In genomic region chr22:50482107-50483074, GRCh38 we compare ENCODE assay signal across 8 cellular contexts. TPM values are rescaled to one million over a fixed set of nuclear protein-coding genes. Genes with fewer than 3 reads are reported as not detected.
DNase-seq lines count a peak whose midpoint lies in the region; ATAC-seq and TF ChIP-seq lines count a peak whose summit lies in the region.

No MANE protein-coding gene starts in this region.

- H3F3A ChIP-seq in neural progenitor cell (ENCODE audit: low read depth): peaks cover 3% of the 10 kb centered on the region

- ATAC-seq in foreskin keratinocyte: no peak
- ATAC-seq in HG03175 (IDR thresholded peaks at IDR 0.05; ENCODE audit: unreplicated experiment): no peak

- no peaks in the 10 kb centered on the region for H3K36me3 Mint-ChIP-seq in CD8-positive, alpha-beta memory T cell
- H3K36me3 Mint-ChIP-seq in neural progenitor cell: no peaks in the 10 kb centered on the region

- no peak for DNase-seq in CD8-positive, alpha-beta memory T cell
- DNase-seq in NCI-H2171 treated with DMSO at 0.1 percent for 48 hours (lab: John Stamatoyannopoulos, UW) (peak; percentile 52), neural progenitor cell (ENCODE audit: low spot score) (no peak), foreskin keratinocyte (no peak), dorsolateral prefrontal cortex (no peak), NCI-H226 (no peak)
- DNase-seq in effector memory CD4-positive, alpha-beta T cell: no peak

- H3K9ac ChIP-seq in neural progenitor cell: no peak overlapping the region

- peak overlapping the region in 1 of 8 donors; percentile 29 for H3K27ac Mint-ChIP-seq in CD8-positive, alpha-beta memory T cell
- H3K27ac Mint-ChIP-seq in neural progenitor cell: no peak overlapping the region

- H3K9me3 Mint-ChIP-seq in CD8-positive, alpha-beta memory T cell: no peaks in the 10 kb centered on the region
- peaks cover 2% of the 10 kb centered on the region for H3K9me3 Mint-ChIP-seq in neural progenitor cell

- no peaks in the 10 kb centered on the region for H3K36me3 ChIP-seq in CD8-positive, alpha-beta memory T cell (ENCODE audit: insufficient read depth, low read length)
- no peaks in the 10 kb centered on the region for H3K36me3 ChIP-seq in effector memory CD4-positive, alpha-beta T cell (ENCODE audit: control insufficient read depth, insufficient read depth, low read length)
- H3K36me3 ChIP-seq in neural progenitor cell: no peaks in the 10 kb centered on the region

- H3K4me1 ChIP-seq in CD8-positive, alpha-beta memory T cell (ENCODE audit: insufficient read depth, low read length): no peaks in the 10 kb centered on the region
- peaks cover 15% of the 10 kb centered on the region for H3K4me1 ChIP-seq in effector memory CD4-positive, alpha-beta T cell (ENCODE audit: control insufficient read depth, insufficient read depth, low read length, poor library complexity, severe bottlenecking)
- H3K4me1 ChIP-seq in neural progenitor cell (no peaks in the 10 kb centered on the region), foreskin keratinocyte (no peaks in the 10 kb centered on the region)

- no peaks in the 10 kb centered on the region for H4K20me1 ChIP-seq in neural progenitor cell (ENCODE audit: low read depth)

- H3K9me3 ChIP-seq in CD8-positive, alpha-beta memory T cell (ENCODE audit: low read length): no peaks in the 10 kb centered on the region
- no peaks in the 10 kb centered on the region for H3K9me3 ChIP-seq in effector memory CD4-positive, alpha-beta T cell (ENCODE audit: control insufficient read depth, low read length)
- no peaks in the 10 kb centered on the region for H3K9me3 ChIP-seq in neural progenitor cell (ENCODE audit: low read depth)

- H3K4me1 Mint-ChIP-seq in CD8-positive, alpha-beta memory T cell: peaks cover 7 to 8% (median 7%) of the 10 kb centered on the region in 3 donors
- peaks cover 2% of the 10 kb centered on the region for H3K4me1 Mint-ChIP-seq in neural progenitor cell

- peak overlapping the region; percentile 47 for H3K4me3 ChIP-seq in CD8-positive, alpha-beta memory T cell (ENCODE audit: low read length)
- peak overlapping the region; percentile 57 for H3K4me3 ChIP-seq in effector memory CD4-positive, alpha-beta T cell (ENCODE audit: insufficient read depth, low read depth, low read length, poor library complexity, severe bottlenecking)
- H3K4me3 ChIP-seq in neural progenitor cell: peak overlapping the region; percentile 53
- H3K4me3 ChIP-seq in dorsolateral prefrontal cortex: peak overlapping the region in 4 of 59 donors; percentile 45 to 51 (median 49)

- H3K27me3 Mint-ChIP-seq in CD8-positive, alpha-beta memory T cell: peaks cover 4 to 11% of the 10 kb centered on the region in 2 donors
- H3K27me3 Mint-ChIP-seq in neural progenitor cell (ENCODE audit: insufficient read depth, low read depth): peaks cover 33% of the 10 kb centered on the region

- TF ChIP-seq CTCF in neural progenitor cell (IDR thresholded peaks at IDR 0.05) (no peak), foreskin keratinocyte (conservative IDR thresholded peaks at IDR 0.05) (no peak), dorsolateral prefrontal cortex (IDR thresholded peaks at IDR 0.05 in 54 of 56, conservative IDR thresholded peaks at IDR 0.05 in 2 of 56; ENCODE audit: low read depth in 1 of 56, partially characterized antibody in 56 of 56) (no peak)

- H2AFZ ChIP-seq in neural progenitor cell (replicated peaks): peak overlapping the region; percentile 86

- H3K4me2 ChIP-seq in neural progenitor cell: peak overlapping the region; percentile 70

- H3K79me2 ChIP-seq in neural progenitor cell (ENCODE audit: low read depth): no peaks in the 10 kb centered on the region

- no peaks in the 10 kb centered on the region for H3K27me3 ChIP-seq in CD8-positive, alpha-beta memory T cell (ENCODE audit: insufficient read depth, low read length, poor library complexity, severe bottlenecking)
- H3K27me3 ChIP-seq in effector memory CD4-positive, alpha-beta T cell (replicated peaks; ENCODE audit: control insufficient read depth, insufficient read depth, low read length, poor library complexity, severe bottlenecking): no peaks in the 10 kb centered on the region
- H3K27me3 ChIP-seq in neural progenitor cell (peaks cover 37% of the 10 kb centered on the region), foreskin keratinocyte (peaks cover 21% of the 10 kb centered on the region), dorsolateral prefrontal cortex (peaks cover 0 to 55% (median 35%) of the 10 kb centered on the region in 45 donors)

- intact Hi-C loops in dorsolateral prefrontal cortex (cut with DNase I): no loop called here

- CTCF ChIA-PET in CD8-positive, alpha-beta memory T cell (lab: Charles Lee): interaction anchor here (1.0 to 1.3 kb wide), 2 partner anchors 9 to 140 kb away, joined by 4 read pairs; no protein-coding TSS in a partner anchor

- H3K27ac ChIP-seq in CD8-positive, alpha-beta memory T cell (ENCODE audit: low read depth, low read length): no peak overlapping the region
- H3K27ac ChIP-seq in effector memory CD4-positive, alpha-beta T cell (ENCODE audit: insufficient read depth, low read length, poor library complexity, severe bottlenecking): no peak overlapping the region
- no peak overlapping the region for H3K27ac ChIP-seq in neural progenitor cell
- H3K27ac ChIP-seq in foreskin keratinocyte: no peak overlapping the region
- no peak overlapping the region for H3K27ac ChIP-seq in dorsolateral prefrontal cortex

- H3K4me3 Mint-ChIP-seq in CD8-positive, alpha-beta memory T cell: peak overlapping the region in 6 of 7 donors; percentile 49 to 84 (median 69)
- peak overlapping the region; percentile 63 for H3K4me3 Mint-ChIP-seq in neural progenitor cell

- POLR2A ChIA-PET in CD8-positive, alpha-beta memory T cell (lab: Charles Lee): interaction anchor here (1.0 kb wide), 1 partner anchor 43 kb away, joined by 6 read pairs; the partner anchor contains the start of gene SCO2

RNA-seq across cellular contexts. Expression of gene ADM2, which starts 1.0 kb away (rescaled TPM):
- total RNA-seq in CD8-positive, alpha-beta memory T cell: 1 to 10 TPM; 3.4 to 3.5 TPM
- polyA plus RNA-seq in CD8-positive, alpha-beta memory T cell: 0.24 TPM
- total RNA-seq in neural progenitor cell (ENCODE audit: low replicate concordance) (0.13 and 2.6 TPM in 2 replicates), foreskin keratinocyte (0.95 and 2.0 TPM in 2 replicates), dorsolateral prefrontal cortex (1 to 10 TPM in 1 of 120 experiments, under 1 TPM in 16, not detected in 103; 0.11 to 1.2 (median 0.16) TPM)
- polyA plus RNA-seq in foreskin keratinocyte: 1.4 and 3.0 TPM in 2 replicates

RNA-seq across cellular contexts. Expression of gene MIOX, which starts 4.3 kb away (rescaled TPM):
- under 1 TPM in 1 of 2 experiments, not detected in 1; 0.31 TPM for total RNA-seq in CD8-positive, alpha-beta memory T cell
- polyA plus RNA-seq in CD8-positive, alpha-beta memory T cell: not detected
- not detected in 2 replicates for total RNA-seq in neural progenitor cell (ENCODE audit: low replicate concordance)
- total RNA-seq in foreskin keratinocyte: not detected in 2 replicates
- 0.04 TPM in 1 of 2 replicates, not detected in the other for polyA plus RNA-seq in foreskin keratinocyte
- under 1 TPM in 1 of 120 experiments, not detected in 119; 0.46 TPM for total RNA-seq in dorsolateral prefrontal cortex

RNA-seq across cellular contexts. Expression of gene SBF1, which starts 7.6 kb away (rescaled TPM):
- total RNA-seq in CD8-positive, alpha-beta memory T cell: 100 to 1,000 TPM; 144 to 150 TPM
- 43.8 TPM for polyA plus RNA-seq in CD8-positive, alpha-beta memory T cell
- total RNA-seq in neural progenitor cell (ENCODE audit: low replicate concordance) (25.8 and 65.8 TPM in 2 replicates), foreskin keratinocyte (64.5 and 69.9 TPM in 2 replicates), dorsolateral prefrontal cortex (100 to 1,000 TPM; 163 to 302 (median 210) TPM)
- polyA plus RNA-seq in foreskin keratinocyte: 42.6 and 48.6 TPM in 2 replicates

RNA-seq across cellular contexts. Expression of gene LMF2, which starts 25.1 kb away (rescaled TPM):
- total RNA-seq in CD8-positive, alpha-beta memory T cell: 10 to 100 TPM; 88.6 to 89.4 TPM
- polyA plus RNA-seq in CD8-positive, alpha-beta memory T cell: 33.6 TPM
- total RNA-seq in neural progenitor cell (ENCODE audit: low replicate concordance) (7.1 and 38.2 TPM in 2 replicates), foreskin keratinocyte (39.3 and 44.0 TPM in 2 replicates), dorsolateral prefrontal cortex (10 to 100 TPM; 32.4 to 63.2 (median 43.6) TPM)
- polyA plus RNA-seq in foreskin keratinocyte: 56.2 and 65.4 TPM in 2 replicates

RNA-seq across cellular contexts. Expression of gene NCAPH2, which starts 25.6 kb away (rescaled TPM):
- total RNA-seq in CD8-positive, alpha-beta memory T cell: 100 to 1,000 TPM; 155 to 165 TPM
- polyA plus RNA-seq in CD8-positive, alpha-beta memory T cell: 36.5 TPM
- total RNA-seq in neural progenitor cell (ENCODE audit: low replicate concordance): 41.2 and 64.4 TPM in 2 replicates
- 66.6 and 68.4 TPM in 2 replicates for total RNA-seq in foreskin keratinocyte
- polyA plus RNA-seq in foreskin keratinocyte: 54.9 and 56.9 TPM in 2 replicates
- total RNA-seq in dorsolateral prefrontal cortex: 10 to 100 TPM; 47.2 to 83.2 (median 61.5) TPM
